In the genomic region with DNA sequence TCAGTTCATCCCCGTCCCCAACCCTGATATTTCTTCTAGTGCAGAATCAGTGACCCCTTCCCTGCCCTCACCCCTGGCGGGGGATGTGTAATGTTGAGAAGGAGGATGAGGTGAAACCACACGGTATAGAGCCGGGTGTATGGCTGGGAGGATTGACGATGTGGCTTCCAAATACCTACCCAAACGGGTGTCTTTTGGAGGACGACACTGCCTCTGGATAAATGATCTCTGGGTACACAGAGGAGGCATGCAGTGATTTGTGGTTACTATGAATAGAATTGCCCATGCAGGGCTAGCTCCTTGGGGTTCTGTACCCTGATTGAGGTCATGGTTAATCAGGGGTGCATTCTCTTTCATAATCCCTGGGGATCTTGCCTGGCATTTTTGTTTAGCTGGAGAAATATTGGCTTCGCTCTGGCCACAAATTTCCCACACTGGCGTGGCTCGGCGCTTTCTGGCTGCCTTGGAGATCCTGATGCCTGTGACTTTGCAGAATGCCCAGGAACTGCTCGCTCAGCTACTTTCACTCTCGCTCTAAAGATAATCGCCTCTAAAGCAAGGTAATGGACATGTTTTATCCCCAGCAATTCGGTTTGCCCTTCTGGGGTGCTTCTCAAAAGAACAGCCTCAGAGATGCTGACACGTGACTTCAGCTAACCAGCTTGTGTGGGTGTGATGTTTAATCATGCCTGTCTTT, we compare ENCODE assay signal across 10 cellular contexts.
DNase-seq lines count a peak whose midpoint lies in the region; ATAC-seq and TF ChIP-seq lines count a peak whose summit lies in the region.
"Had no signal": no experiment of that assay in that cellular context is flagged by ENCODE, and none has a peak within 500 bp of the region (broad histone marks: within the 10 kb centered on the region; RNA-seq: fewer than 3 reads in every experiment).

No MANE protein-coding gene starts in this region.

- H3K27me3 Mint-ChIP-seq in progenitor cell of endocrine pancreas: peaks cover 38% of the 10 kb centered on the region

- peaks cover 22% of the 10 kb centered on the region for H3K4me1 ChIP-seq in SJCRH30
- H3K4me1 ChIP-seq in foreskin keratinocyte: no peaks in the 10 kb centered on the region

- H3K9me3 Mint-ChIP-seq in progenitor cell of endocrine pancreas (ENCODE audit: low read depth): no peaks in the 10 kb centered on the region

- H3K4me3 Mint-ChIP-seq in progenitor cell of endocrine pancreas (ENCODE audit: low read depth): no peak overlapping the region

- no peaks in the 10 kb centered on the region for H3K9me3 ChIP-seq in SJCRH30 (replicated peaks)

- peak overlapping the region; percentile 35 for H3K4me3 ChIP-seq in SJCRH30
- H3K4me3 ChIP-seq in retinal pigment epithelial cell (ENCODE audit: low read length): peak overlapping the region; percentile 46

- H3K27ac ChIP-seq in SJCRH30: peak overlapping the region; percentile 40
- H3K27ac ChIP-seq in foreskin keratinocyte: no peak overlapping the region
- H3K27ac ChIP-seq: 22Rv1 had no signal

- no peaks in the 10 kb centered on the region for H3K36me3 ChIP-seq in SJCRH30

- no peak overlapping the region for H3K27ac Mint-ChIP-seq in progenitor cell of endocrine pancreas

- TF ChIP-seq CTCF in foreskin keratinocyte (conservative IDR thresholded peaks at IDR 0.05) (no peak), retinal pigment epithelial cell (conservative IDR thresholded peaks at IDR 0.05; ENCODE audit: low read depth, low read length) (no peak), progenitor cell of endocrine pancreas (IDR thresholded peaks at IDR 0.05; ENCODE audit: unreplicated experiment) (no peak)

- no peaks in the 10 kb centered on the region for H3K36me3 Mint-ChIP-seq in progenitor cell of endocrine pancreas (ENCODE audit: insufficient read depth)

- DNase-seq in DMS153 treated with DMSO at 0.1 percent for 48 hours (lab: John Stamatoyannopoulos, UW; ENCODE audit: unreplicated experiment): peak; percentile 26
- DNase-seq in DMS153 (lab: John Stamatoyannopoulos, UW): no peak
- DNase-seq in SJCRH30: peak; percentile 38 to 61
- DNase-seq in foreskin keratinocyte: no peak
- no peak for DNase-seq in retinal pigment epithelial cell (ENCODE audit: low read depth)
- no peak for DNase-seq in progenitor cell of endocrine pancreas (ENCODE audit: low spot score, unreplicated experiment)
- DNase-seq in SKM-1 treated with dmso at 0.1 percent for 144 hours (lab: John Stamatoyannopoulos, UW; ENCODE audit: unreplicated experiment): no peak
- DNase-seq: hippocampal formation had no signal

- peaks cover 13% of the 10 kb centered on the region for H3K4me1 Mint-ChIP-seq in progenitor cell of endocrine pancreas (ENCODE audit: low read depth)

- H3K27me3 ChIP-seq in SJCRH30 (no peaks in the 10 kb centered on the region), foreskin keratinocyte (peaks cover 51% of the 10 kb centered on the region)

- peak; percentile 34 for ATAC-seq in foreskin keratinocyte
- ATAC-seq in GM21423 (IDR thresholded peaks at IDR 0.05; ENCODE audit: unreplicated experiment): no peak

Comparison
In these comparisons a context has a peak if more than half of its experiments do, and no peak if none do; other contexts are left out.
1. DNase-seq: peak in DMS153 treated with DMSO at 0.1 percent for 48 hours (single experiment) and SJCRH30 (2 of 2); none in DMS153 (single experiment), foreskin keratinocyte (0 of 2), retinal pigment epithelial cell (single experiment), progenitor cell of endocrine pancreas (single experiment) and SKM-1 treated with dmso at 0.1 percent for 144 hours (single experiment).